8 cellular contexts compared by ENCODE assay signal in the genomic region with DNA sequence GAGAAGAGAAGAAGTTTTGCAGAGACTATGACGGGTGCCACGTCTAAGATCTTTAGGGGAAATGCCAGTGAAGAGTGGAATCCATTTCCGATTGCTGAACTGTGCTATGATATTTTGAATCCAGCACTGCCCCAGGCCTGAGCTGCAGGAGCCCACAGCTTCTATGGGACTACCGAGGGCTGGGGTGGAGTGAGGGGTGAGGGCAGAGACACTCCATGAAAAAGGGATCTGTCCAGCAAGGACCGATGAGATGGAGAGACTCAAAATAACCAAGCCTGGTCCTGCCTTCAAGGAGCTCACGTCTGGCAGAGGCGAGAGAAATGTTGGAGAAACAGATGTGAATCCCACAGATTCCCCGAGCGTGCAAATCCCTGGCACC.
DNase-seq lines count a peak whose midpoint lies in the region; ATAC-seq, FAIRE-seq and TF ChIP-seq lines count a peak whose summit lies in the region.

No MANE protein-coding gene starts in this region.

- TF ChIP-seq RAD21 in GM12878 (IDR thresholded peaks at IDR 0.05; ENCODE audit: insufficient read depth, low read depth, low read length) = no peak

- peak overlapping the region; percentile 65; the same call in 1 of the 2 replicates for H3K4me2 ChIP-seq in GM12878 (ENCODE audit: control insufficient read depth, insufficient read depth)

- H3K27me3 ChIP-seq in GM12878 (replicated peaks in 1 of 2; ENCODE audit: control insufficient read depth in 2 of 2, insufficient read depth in 2 of 2, low read length in 1 of 2) (no peaks in the 10 kb centered on the region), left lung (peaks cover 0 to 19% of the 10 kb centered on the region in 2 donors), thyroid gland (no peaks in the 10 kb centered on the region)

- no peaks in the 10 kb centered on the region for H3K36me3 Mint-ChIP-seq in activated CD4-positive, alpha-beta T cell treated with anti-CD3 and anti-CD28 coated beads, Interleukin-2, amount 10 ng/mL, durations not matched to agents 7 days and 5 days (ENCODE audit: low read depth)

- H3K9me3 Mint-ChIP-seq in activated CD4-positive, alpha-beta T cell treated with anti-CD3 and anti-CD28 coated beads, Interleukin-2, amount 10 ng/mL, durations not matched to agents 7 days and 5 days = no peaks in the 10 kb centered on the region

- no peak overlapping the region for H3K27ac ChIP-seq in GM12878 (ENCODE audit: control insufficient read depth, insufficient read depth)
- peak overlapping the region; percentile 59 to 77 for H3K27ac ChIP-seq in left lung
- peak overlapping the region; percentile 20 to 55 (median 52) for H3K27ac ChIP-seq in thyroid gland

- peaks cover 20% of the 10 kb centered on the region for H3K4me1 Mint-ChIP-seq in activated CD4-positive, alpha-beta T cell treated with anti-CD3 and anti-CD28 coated beads, Interleukin-2, amount 10 ng/mL, durations not matched to agents 7 days and 5 days

- no peak overlapping the region for H3K4me3 Mint-ChIP-seq in activated CD4-positive, alpha-beta T cell treated with anti-CD3 and anti-CD28 coated beads, Interleukin-2, amount 10 ng/mL, durations not matched to agents 7 days and 5 days

- TF ChIP-seq POLR2A in GM12878 (IDR thresholded peaks at IDR 0.05; ENCODE audit: low read depth, low read length) = no peak
- TF ChIP-seq POLR2A in thyroid gland (IDR thresholded peaks at IDR 0.05) = no peak

- SMC1A ChIA-PET in GM12878 (lab: Charles Lee; ENCODE audit: uncharacterized antibody, unreplicated experiment) = interaction anchor here (1.1 to 1.6 kb wide), 2 partner anchors 9 to 29 kb away, joined by 3 to 4 read pairs; no protein-coding TSS in a partner anchor

- DNase-seq in activated CD4-positive, alpha-beta T cell treated with anti-CD3 and anti-CD28 coated beads, Interleukin-2, amount 10 ng/mL, durations not matched to agents 7 days and 5 days = no peak
- DNase-seq in activated CD4-positive, alpha-beta T cell treated with anti-CD3 and anti-CD28 coated beads, Interleukin-2, amount 50 U/mL, for 4 hours = no peak
- DNase-seq in GM12878 (ENCODE audit: low read depth, low spot score) = no peak
- no peak for DNase-seq in left lung
- DNase-seq in thyroid gland = no peak
- DNase-seq in GM13977 (ENCODE audit: low spot score) = no peak
- no peak for DNase-seq in T1000 (lab: John Stamatoyannopoulos, UW)
- DNase-seq in stimulated activated CD8-positive, alpha-beta memory T cell treated with anti-CD3 and anti-CD28 coated beads, Interleukin-4, amount 100 ng/mL, for 48 hours = no peak

- POLR2A ChIA-PET in activated CD4-positive, alpha-beta T cell treated with anti-CD3 and anti-CD28 coated beads, Interleukin-2, amount 10 ng/mL, durations not matched to agents 7 days and 5 days (lab: Charles Lee) = interaction anchor here (1.0 kb wide), 1 partner anchor 81 kb away, joined by 3 read pairs; no protein-coding TSS in a partner anchor
- POLR2A ChIA-PET in GM12878 (lab: Charles Lee) = no interaction called here

- CTCF ChIA-PET in activated CD4-positive, alpha-beta T cell treated with anti-CD3 and anti-CD28 coated beads, Interleukin-2, amount 10 ng/mL, durations not matched to agents 7 days and 5 days (lab: Charles Lee) = interaction anchor here (1.0 to 2.3 kb wide), 2 partner anchors 9 to 10 kb away, joined by 3 to 7 read pairs; no protein-coding TSS in a partner anchor
- CTCF ChIA-PET in GM12878 (lab: Yijun Ruan, JAX) = interaction anchor here (1.4 kb wide), 1 partner anchor 8 kb away, joined by 3 read pairs; no protein-coding TSS in a partner anchor

- intact Hi-C loops in GM12878 (cut with micrococcal nuclease; ENCODE audit: unreplicated experiment) (no loop called here), left lung (cut with DNase I) (no loop called here), thyroid gland (cut with DNase I) (no loop called here)

- H3K4me3 ChIP-seq in GM12878 (no peak overlapping the region), left lung (peak overlapping the region; percentile 22 to 34), thyroid gland (replicated peaks in 1 of 3) (peak overlapping the region in 1 of 3 donors; percentile 26)

- no peak for TF ChIP-seq EP300 in GM12878 (IDR thresholded peaks at IDR 0.05; ENCODE audit: borderline replicate concordance in 1 of 2, control insufficient read depth in 1 of 2, low read depth in 2 of 2, low read length in 2 of 2)

- ATAC-seq in GM12878 (no peak), left lung (peak; percentile 33)

- H2AFZ ChIP-seq in GM12878 (ENCODE audit: control insufficient read depth, low read depth, low read length) = peak overlapping the region; percentile 68

- H3K36me3 ChIP-seq in GM12878 (ENCODE audit: control insufficient read depth in 2 of 2, insufficient read depth in 2 of 2, low read length in 1 of 2) (no peaks in the 10 kb centered on the region), left lung (no peaks in the 10 kb centered on the region), thyroid gland (no peaks in the 10 kb centered on the region)

- no peak overlapping the region for H3K9ac ChIP-seq in GM12878 (ENCODE audit: control insufficient read depth, insufficient read depth, low read length)

- no peak for FAIRE-seq in GM12878 (lab: Jason Lieb, UNC)

- H3K9me3 ChIP-seq in GM12878 (replicated peaks; ENCODE audit: control insufficient read depth, insufficient read depth, low read length) (no peaks in the 10 kb centered on the region), left lung (no peaks in the 10 kb centered on the region), thyroid gland (no peaks in the 10 kb centered on the region)

- H4K20me1 ChIP-seq in GM12878 (ENCODE audit: control insufficient read depth, insufficient read depth) = no peaks in the 10 kb centered on the region

- peak overlapping the region; percentile 79 for H3K27ac Mint-ChIP-seq in activated CD4-positive, alpha-beta T cell treated with anti-CD3 and anti-CD28 coated beads, Interleukin-2, amount 10 ng/mL, durations not matched to agents 7 days and 5 days

- in situ Hi-C loops in GM12878 (cut with MboI) (no loop called here), GM13977 (cut with MboI; ENCODE audit: low pct_unique_long_range_greater_than_20kb, low sequenced_read_pairs, unreplicated experiment) (no loop called here)

- BruUV-seq in GM12878 (replicated peaks; lab: Mats Ljungman, UMichigan) = no TSS peak

- H3K4me1 ChIP-seq in GM12878 (ENCODE audit: control insufficient read depth, insufficient read depth, low read length) (peaks cover 6% of the 10 kb centered on the region; the same call in 1 of the 2 replicates), left lung (peaks cover 8 to 26% of the 10 kb centered on the region in 2 donors), thyroid gland (peaks cover 6 to 16% of the 10 kb centered on the region in 2 donors)

- TF ChIP-seq CTCF in GM12878 (IDR thresholded peaks at IDR 0.05 in 2 of 3, conservative IDR thresholded peaks at IDR 0.05 in 1 of 3; ENCODE audit: control insufficient read depth in 2 of 3, extremely low read depth in 1 of 3, insufficient read depth in 1 of 3, low read depth in 3 of 3, low read length in 3 of 3) = no peak
- TF ChIP-seq CTCF in left lung (IDR thresholded peaks at IDR 0.05) = no peak
- TF ChIP-seq CTCF in thyroid gland (IDR thresholded peaks at IDR 0.05) = no peak
- TF ChIP-seq CTCF in GM13977 (IDR thresholded peaks at IDR 0.05; ENCODE audit: extremely low read depth, insufficient read depth, missing control alignments) = no peak

- H3K79me2 ChIP-seq in GM12878 (ENCODE audit: control insufficient read depth, insufficient read depth, low read length) = no peaks in the 10 kb centered on the region

- WGBS in GM12878 (ENCODE audit: insufficient coverage, insufficient replicate concordance, low lambda C conversion rate, missing lambda C conversion rate) = 51% methylated on average over 9 of the region's 9 CpGs
- 33 to 35% methylated on average over 8 to 9 of the region's 9 CpGs for WGBS in thyroid gland, 2 donors

- RAD21 ChIA-PET in GM12878 (lab: Charles Lee; ENCODE audit: unreplicated experiment) = interaction anchor here (1.3 kb wide), 1 partner anchor 9 kb away, joined by 4 read pairs; no protein-coding TSS in a partner anchor

- peaks cover 16% of the 10 kb centered on the region for H3K27me3 Mint-ChIP-seq in activated CD4-positive, alpha-beta T cell treated with anti-CD3 and anti-CD28 coated beads, Interleukin-2, amount 10 ng/mL, durations not matched to agents 7 days and 5 days

TF ChIP-seq in GM12878, 131 proteins besides CTCF, POLR2A, EP300 and RAD21:
- no peak for TF ChIP-seq PAX8 (IDR thresholded peaks at IDR 0.05)
- no peak for TF ChIP-seq SP1 (IDR thresholded peaks at IDR 0.05; ENCODE audit: low read depth, low read length)
- TF ChIP-seq PML (IDR thresholded peaks at IDR 0.05; ENCODE audit: low read length) = no peak
- TF ChIP-seq, protein P1, sequence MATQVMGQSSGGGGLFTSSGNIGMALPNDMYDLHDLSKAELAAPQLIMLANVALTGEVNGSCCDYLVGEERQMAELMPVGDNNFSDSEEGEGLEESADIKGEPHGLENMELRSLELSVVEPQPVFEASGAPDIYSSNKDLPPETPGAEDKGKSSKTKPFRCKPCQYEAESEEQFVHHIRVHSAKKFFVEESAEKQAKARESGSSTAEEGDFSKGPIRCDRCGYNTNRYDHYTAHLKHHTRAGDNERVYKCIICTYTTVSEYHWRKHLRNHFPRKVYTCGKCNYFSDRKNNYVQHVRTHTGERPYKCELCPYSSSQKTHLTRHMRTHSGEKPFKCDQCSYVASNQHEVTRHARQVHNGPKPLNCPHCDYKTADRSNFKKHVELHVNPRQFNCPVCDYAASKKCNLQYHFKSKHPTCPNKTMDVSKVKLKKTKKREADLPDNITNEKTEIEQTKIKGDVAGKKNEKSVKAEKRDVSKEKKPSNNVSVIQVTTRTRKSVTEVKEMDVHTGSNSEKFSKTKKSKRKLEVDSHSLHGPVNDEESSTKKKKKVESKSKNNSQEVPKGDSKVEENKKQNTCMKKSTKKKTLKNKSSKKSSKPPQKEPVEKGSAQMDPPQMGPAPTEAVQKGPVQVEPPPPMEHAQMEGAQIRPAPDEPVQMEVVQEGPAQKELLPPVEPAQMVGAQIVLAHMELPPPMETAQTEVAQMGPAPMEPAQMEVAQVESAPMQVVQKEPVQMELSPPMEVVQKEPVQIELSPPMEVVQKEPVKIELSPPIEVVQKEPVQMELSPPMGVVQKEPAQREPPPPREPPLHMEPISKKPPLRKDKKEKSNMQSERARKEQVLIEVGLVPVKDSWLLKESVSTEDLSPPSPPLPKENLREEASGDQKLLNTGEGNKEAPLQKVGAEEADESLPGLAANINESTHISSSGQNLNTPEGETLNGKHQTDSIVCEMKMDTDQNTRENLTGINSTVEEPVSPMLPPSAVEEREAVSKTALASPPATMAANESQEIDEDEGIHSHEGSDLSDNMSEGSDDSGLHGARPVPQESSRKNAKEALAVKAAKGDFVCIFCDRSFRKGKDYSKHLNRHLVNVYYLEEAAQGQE (IDR thresholded peaks at IDR 0.05; ENCODE audit: low read depth, low read length) = peak; percentile 59
